8 cellular contexts compared by ENCODE assay signal in the genomic region with DNA sequence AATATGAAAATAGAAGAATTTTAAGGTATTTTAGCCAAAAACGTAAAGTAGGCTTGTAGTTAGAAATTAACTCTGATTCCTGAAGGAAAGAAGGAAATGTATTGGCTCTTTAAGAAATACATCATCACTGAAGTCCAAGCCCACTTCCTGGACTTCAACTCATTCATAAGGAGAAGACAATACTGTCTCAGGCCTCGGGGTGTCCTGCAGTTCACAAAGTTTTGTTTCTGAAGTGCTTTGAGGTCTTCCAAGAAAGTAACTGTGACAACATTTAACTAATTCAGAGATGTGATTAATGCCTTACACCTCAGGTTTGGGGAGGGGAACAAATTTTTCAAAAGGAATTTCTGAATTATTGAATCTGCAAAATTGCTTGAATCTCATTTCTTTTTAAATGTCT.
DNase-seq lines count a peak whose midpoint lies in the region; ATAC-seq and TF ChIP-seq lines count a peak whose summit lies in the region.

No MANE protein-coding gene starts in this region.

- H3K4me3 ChIP-seq in coronary artery (peak overlapping the region; percentile 77), mesenchymal stem cell (ENCODE audit: insufficient read depth in 1 of 2, low read depth in 1 of 2, low read length in 2 of 2) (peak overlapping the region in 1 of 2 experiments; percentile 83)
- H3K4me3 ChIP-seq in naive thymus-derived CD4-positive, alpha-beta T cell (ENCODE audit: low read length): no peak overlapping the region

- peaks cover 57 to 76% (median 71%) of the 10 kb centered on the region in 5 donors for H3K27me3 Mint-ChIP-seq in naive thymus-derived CD4-positive, alpha-beta T cell

- H2AFZ ChIP-seq in mesenchymal stem cell (ENCODE audit: low read depth, low read length): no peak overlapping the region

- no peaks in the 10 kb centered on the region for H3K36me3 Mint-ChIP-seq in naive thymus-derived CD4-positive, alpha-beta T cell
- H3K36me3 Mint-ChIP-seq in stimulated activated effector memory CD8-positive, alpha-beta T cell treated with anti-CD3 and anti-CD28 coated beads, Interleukin-12 subunit alpha, Interleukin-12 subunit beta, amount 100 ng/mL, for 72 hours: no peaks in the 10 kb centered on the region

- H2BK5ac ChIP-seq in mesenchymal stem cell (ENCODE audit: low read depth, low read length, poor library complexity, severe bottlenecking): no peak overlapping the region

- H3K18ac ChIP-seq in mesenchymal stem cell (ENCODE audit: low read depth in 1 of 2, low read length in 2 of 2): no peak overlapping the region

- intact Hi-C loops in naive thymus-derived CD4-positive, alpha-beta T cell (cut with micrococcal nuclease): no loop called here

- H4K91ac ChIP-seq in mesenchymal stem cell (ENCODE audit: low read length): no peak overlapping the region

- WGBS in mesenchymal stem cell: 17% methylated on average over 1 of the region's 2 CpGs

- H4K8ac ChIP-seq in mesenchymal stem cell (ENCODE audit: low read length): no peak overlapping the region

- H2AK5ac ChIP-seq in mesenchymal stem cell (ENCODE audit: low read length, severe bottlenecking): no peak overlapping the region

- H3K9ac ChIP-seq in mesenchymal stem cell (ENCODE audit: low read length): peak overlapping the region; percentile 88

- H3K36me3 ChIP-seq in mesenchymal stem cell (ENCODE audit: control insufficient read depth in 1 of 2, insufficient read depth in 2 of 2, low read depth in 1 of 2, low read length in 2 of 2): no peaks in the 10 kb centered on the region
- no peaks in the 10 kb centered on the region for H3K36me3 ChIP-seq in naive thymus-derived CD4-positive, alpha-beta T cell (ENCODE audit: control insufficient read depth in 2 of 3, insufficient read depth in 3 of 3, low read length in 3 of 3)

- no peak overlapping the region for H3K4me3 Mint-ChIP-seq in naive thymus-derived CD4-positive, alpha-beta T cell
- H3K4me3 Mint-ChIP-seq in stimulated activated effector memory CD8-positive, alpha-beta T cell treated with anti-CD3 and anti-CD28 coated beads, Interleukin-12 subunit alpha, Interleukin-12 subunit beta, amount 100 ng/mL, for 72 hours: no peak overlapping the region

- no peak overlapping the region for H2BK120ac ChIP-seq in mesenchymal stem cell (ENCODE audit: low read depth, low read length)

- peak overlapping the region; percentile 93 to 95 for H3K27ac ChIP-seq in coronary artery
- no peak overlapping the region for H3K27ac ChIP-seq in mesenchymal stem cell (ENCODE audit: low read length, poor library complexity, severe bottlenecking)
- H3K27ac ChIP-seq in naive thymus-derived CD4-positive, alpha-beta T cell (ENCODE audit: low read depth, low read length): no peak overlapping the region

- H3K4ac ChIP-seq in mesenchymal stem cell (ENCODE audit: low read depth in 1 of 2, low read length in 2 of 2): no peak overlapping the region

- DNase-seq in ACHN (peak; percentile 78), LHCN-M2 (ENCODE audit: low read depth) (peak; percentile 83), coronary artery (ENCODE audit: low spot score) (no peak), mesenchymal stem cell (peak; percentile 67)
- DNase-seq in naive thymus-derived CD4-positive, alpha-beta T cell: no peak
- no peak for DNase-seq in stimulated activated effector memory CD8-positive, alpha-beta T cell treated with anti-CD3 and anti-CD28 coated beads, Interleukin-12 subunit alpha, Interleukin-12 subunit beta, amount 100 ng/mL, for 72 hours (ENCODE audit: low spot score in 2 of 2)

- POLR2A ChIA-PET in naive thymus-derived CD4-positive, alpha-beta T cell (lab: Charles Lee): no interaction called here

- no peaks in the 10 kb centered on the region for H3K9me3 ChIP-seq in mesenchymal stem cell (ENCODE audit: control insufficient read depth, low read length)
- no peaks in the 10 kb centered on the region for H3K9me3 ChIP-seq in naive thymus-derived CD4-positive, alpha-beta T cell (ENCODE audit: control insufficient read depth in 2 of 3, low read length in 3 of 3)

- no peak overlapping the region for H2BK15ac ChIP-seq in mesenchymal stem cell (ENCODE audit: low read depth, poor library complexity, severe bottlenecking)

- no peak overlapping the region for H3K14ac ChIP-seq in mesenchymal stem cell (ENCODE audit: low read length in 2 of 2)

- H3K27me3 ChIP-seq in mesenchymal stem cell (ENCODE audit: control insufficient read depth in 1 of 2, insufficient read depth in 1 of 2, low read length in 2 of 2): no peaks in the 10 kb centered on the region
- peaks cover 0 to 8% of the 10 kb centered on the region in 2 donors for H3K27me3 ChIP-seq in naive thymus-derived CD4-positive, alpha-beta T cell (ENCODE audit: control insufficient read depth in 2 of 2, insufficient read depth in 2 of 2, low read length in 2 of 2)

- peaks cover 0 to 3% (median 0%) of the 10 kb centered on the region in 11 donors for H3K9me3 Mint-ChIP-seq in naive thymus-derived CD4-positive, alpha-beta T cell
- H3K9me3 Mint-ChIP-seq in stimulated activated effector memory CD8-positive, alpha-beta T cell treated with anti-CD3 and anti-CD28 coated beads, Interleukin-12 subunit alpha, Interleukin-12 subunit beta, amount 100 ng/mL, for 72 hours: no peaks in the 10 kb centered on the region

- no peak overlapping the region for H3K23ac ChIP-seq in mesenchymal stem cell (ENCODE audit: low read length in 2 of 2)

- H3K4me1 Mint-ChIP-seq in naive thymus-derived CD4-positive, alpha-beta T cell: peaks cover 4 to 7% (median 4%) of the 10 kb centered on the region in 7 donors
- H3K4me1 Mint-ChIP-seq in stimulated activated effector memory CD8-positive, alpha-beta T cell treated with anti-CD3 and anti-CD28 coated beads, Interleukin-12 subunit alpha, Interleukin-12 subunit beta, amount 100 ng/mL, for 72 hours: no peaks in the 10 kb centered on the region

- no peak overlapping the region for H2BK12ac ChIP-seq in mesenchymal stem cell (ENCODE audit: low read length in 2 of 2)

- no peak overlapping the region for H3K4me2 ChIP-seq in mesenchymal stem cell (ENCODE audit: low read length, poor library complexity, severe bottlenecking)

- CTCF ChIA-PET in naive thymus-derived CD4-positive, alpha-beta T cell (lab: Charles Lee): no interaction called here

- H3K27ac Mint-ChIP-seq in naive thymus-derived CD4-positive, alpha-beta T cell: no peak overlapping the region
- H3K27ac Mint-ChIP-seq in stimulated activated effector memory CD8-positive, alpha-beta T cell treated with anti-CD3 and anti-CD28 coated beads, Interleukin-12 subunit alpha, Interleukin-12 subunit beta, amount 100 ng/mL, for 72 hours: no peak overlapping the region

- TF ChIP-seq CTCF in coronary artery (IDR thresholded peaks at IDR 0.05): no peak

- H3K79me1 ChIP-seq in mesenchymal stem cell (replicated peaks; ENCODE audit: low read length, poor library complexity, severe bottlenecking): peaks cover 3% of the 10 kb centered on the region

- ATAC-seq in HG02870 (IDR thresholded peaks at IDR 0.05; ENCODE audit: unreplicated experiment) (no peak), GM19351 (IDR thresholded peaks at IDR 0.05; ENCODE audit: unreplicated experiment) (no peak)
- no peak for ATAC-seq in naive thymus-derived CD4-positive, alpha-beta T cell
- ATAC-seq in stimulated activated effector memory CD8-positive, alpha-beta T cell treated with anti-CD3 and anti-CD28 coated beads, Interleukin-12 subunit alpha, Interleukin-12 subunit beta, amount 100 ng/mL, for 72 hours: no peak

- in situ Hi-C loops in ACHN (cut with HindIII; ENCODE audit: low pct_ligation_motif_present, low pct_unique_long_range_greater_than_20kb, low sequenced_read_pairs): no loop called here

- peaks cover 8% of the 10 kb centered on the region for H3K4me1 ChIP-seq in mesenchymal stem cell (ENCODE audit: control insufficient read depth, insufficient read depth, low read depth, low read length)
- H3K4me1 ChIP-seq in naive thymus-derived CD4-positive, alpha-beta T cell (ENCODE audit: control insufficient read depth in 2 of 2, insufficient read depth in 2 of 2, low read length in 2 of 2): no peaks in the 10 kb centered on the region

Comparison
In these comparisons a context has a peak if more than half of its experiments do, and no peak if none do; other contexts are left out.
1. DNase-seq: peak in ACHN (single experiment), LHCN-M2 (single experiment) and mesenchymal stem cell (single experiment); none in coronary artery (single experiment), naive thymus-derived CD4-positive, alpha-beta T cell (0 of 9) and stimulated activated effector memory CD8-positive, alpha-beta T cell treated with anti-CD3 and anti-CD28 coated beads, Interleukin-12 subunit alpha, Interleukin-12 subunit beta, amount 100 ng/mL, for 72 hours (0 of 2).
2. H3K27ac ChIP-seq: peak in coronary artery (2 of 2); none in mesenchymal stem cell (single experiment) and naive thymus-derived CD4-positive, alpha-beta T cell (single experiment).